Comparison of ENCODE assay signal across 15 cellular contexts in the genomic region with DNA sequence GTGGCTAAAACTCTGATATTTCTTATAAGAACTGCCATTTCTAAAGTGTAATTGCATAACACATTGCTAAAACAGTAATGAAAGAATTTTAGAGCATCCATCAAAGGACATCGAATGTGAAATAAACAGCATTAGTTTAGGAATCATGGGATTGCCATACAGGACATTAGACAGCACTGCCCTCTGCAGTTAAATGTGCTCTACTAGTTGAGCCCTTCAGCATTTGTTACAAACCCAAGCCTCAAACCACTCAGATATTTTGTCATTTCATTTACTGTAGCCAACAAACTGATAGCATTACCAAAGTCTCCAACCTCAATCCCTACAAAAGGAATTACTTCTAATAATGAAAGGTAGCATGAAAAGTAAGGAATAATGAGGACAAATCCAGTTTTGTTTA.
DNase-seq lines count a peak whose midpoint lies in the region; ATAC-seq and TF ChIP-seq lines count a peak whose summit lies in the region.
"Had no signal": no experiment of that assay in that cellular context is flagged by ENCODE, and none has a peak within 500 bp of the region (broad histone marks: within the 10 kb centered on the region; RNA-seq: fewer than 3 reads in every experiment).

No MANE protein-coding gene starts in this region.

- H3K27ac ChIP-seq in right lobe of liver (no peak overlapping the region), caudate nucleus (ENCODE audit: low read depth, low read length) (no peak overlapping the region)
- H3K27ac ChIP-seq: SK-N-MC had no signal

- DNase-seq in COLO829 (ENCODE audit: low spot score) (peak; percentile 1), HT1080 (ENCODE audit: low read depth) (peak; percentile 4), SK-MEL-5 (ENCODE audit: low read depth, low spot score) (peak; percentile 31), right lobe of liver (no peak), caudate nucleus (lab: John Stamatoyannopoulos, UW) (no peak), kidney glomerular epithelial cell (lab: John Stamatoyannopoulos, UW) (no peak)
- DNase-seq in stimulated activated naive CD4-positive, alpha-beta T cell treated with Interleukin-2 at 50 U/mL for 16 hours (lab: John Stamatoyannopoulos, UW) = no peak
- DNase-seq: activated CD4-positive, alpha-beta T cell treated with anti-CD3 and anti-CD28 coated beads, Interleukin-2, amount 10 ng/mL, durations not matched to agents 24 days and 14 days; activated gamma-delta T cell treated with Interleukin-2 at 50 U/mL for 16 hours; CD4-positive, alpha-beta T cell; HCEC 1CT; naive thymus-derived CD4-positive, alpha-beta T cell; stimulated activated CD4-positive, alpha-beta T cell treated with anti-CD3 and anti-CD28 coated beads, Interleukin-15, amount 100 ng/mL, for 24 hours had no signal

- no peak for TF ChIP-seq POLR2A in right lobe of liver (IDR thresholded peaks at IDR 0.05)

- in situ Hi-C loops in SK-MEL-5 (cut with HindIII; ENCODE audit: low pct_unique_long_range_greater_than_20kb, low sequenced_read_pairs) = no loop called here

- no peaks in the 10 kb centered on the region for H3K27me3 ChIP-seq in right lobe of liver

- peak; percentile 7 to 37 (median 26) for TF ChIP-seq CTCF in right lobe of liver (IDR thresholded peaks at IDR 0.05)

- WGBS in right lobe of liver (ENCODE audit: insufficient coverage, low coverage, low lambda C conversion rate, missing lambda C conversion rate) = 33% methylated on average over 1 of the region's 1 CpG

- H3K36me3 ChIP-seq in right lobe of liver = no peaks in the 10 kb centered on the region

- H3K9me3 ChIP-seq in right lobe of liver = no peaks in the 10 kb centered on the region

- no peak overlapping the region for H3K4me3 ChIP-seq in right lobe of liver
- H3K4me3 ChIP-seq: SK-N-MC had no signal

- intact Hi-C loops in right lobe of liver (cut with DNase I) = no loop called here

- ATAC-seq in right lobe of liver (peak in 2 of 4 donors; percentile 40 to 72), HG03342 (IDR thresholded peaks at IDR 0.05; ENCODE audit: unreplicated experiment) (no peak)
- ATAC-seq: naive thymus-derived CD4-positive, alpha-beta T cell had no signal

- H3K4me1 ChIP-seq in right lobe of liver = no peaks in the 10 kb centered on the region

Comparison
In these comparisons a context has a peak if more than half of its experiments do, and no peak if none do; other contexts are left out.
1. DNase-seq: peak in COLO829 (single experiment), HT1080 (single experiment) and SK-MEL-5 (single experiment); none in right lobe of liver (0 of 3), caudate nucleus (0 of 61), stimulated activated naive CD4-positive, alpha-beta T cell treated with Interleukin-2 at 50 U/mL for 16 hours (single experiment) and kidney glomerular epithelial cell (single experiment).